ENCODE assay signal across 35 cellular contexts in genomic region chr2:207428573-207428972, GRCh38.
"Had no signal": no experiment of that assay in that cellular context is flagged by ENCODE, and none has a peak within 500 bp of the region (broad histone marks: within the 10 kb centered on the region; RNA-seq: fewer than 3 reads in every experiment).

No MANE protein-coding gene starts in this region.

- H3K36me3 ChIP-seq: MG63 had no signal

- H3K9me3 ChIP-seq: MG63 had no signal

- H3K27me3 ChIP-seq: MG63 had no signal

- H3K4me3 ChIP-seq: MG63 had no signal

- DNase-seq: Karpas-422, Kasumi-1, MG63, MM.1S, MV-4-11, NCI-H1048, NCI-H1092, NCI-H1092 treated with DMSO at 0.1 percent for 48 hours, NCI-H1105, NCI-H1105 treated with DMSO at 0.1 percent for 48 hours, NCI-H1417, NCI-H1417 treated with DMSO at 0.1 percent for 48 hours, NCI-H1436, NCI-H1436 treated with DMSO at 0.1 percent for 48 hours, NCI-H146, NCI-H1694, NCI-H1694 treated with DMSO at 0.1 percent for 48 hours, NCI-H187, NCI-H187 treated with DMSO at 0.1 percent for 48 hours, NCI-H1930, NCI-H2029, NCI-H2029 treated with DMSO at 0.1 percent for 48 hours, NCI-H2081, NCI-H2081 treated with DMSO at 0.1 percent for 48 hours, NCI-H2107, NCI-H2171, NCI-H2171 treated with DMSO at 0.1 percent for 48 hours, NCI-H2227 treated with DMSO at 0.1 percent for 48 hours, NCI-H226, NCI-H345, NCI-H446, NCI-H446 treated with DMSO at 0.1 percent for 48 hours, NCI-H510A, NCI-H510A treated with DMSO at 0.1 percent for 48 hours, NCI-H524 had no signal
